1 cellular context compared by ENCODE assay signal in the genomic region with DNA sequence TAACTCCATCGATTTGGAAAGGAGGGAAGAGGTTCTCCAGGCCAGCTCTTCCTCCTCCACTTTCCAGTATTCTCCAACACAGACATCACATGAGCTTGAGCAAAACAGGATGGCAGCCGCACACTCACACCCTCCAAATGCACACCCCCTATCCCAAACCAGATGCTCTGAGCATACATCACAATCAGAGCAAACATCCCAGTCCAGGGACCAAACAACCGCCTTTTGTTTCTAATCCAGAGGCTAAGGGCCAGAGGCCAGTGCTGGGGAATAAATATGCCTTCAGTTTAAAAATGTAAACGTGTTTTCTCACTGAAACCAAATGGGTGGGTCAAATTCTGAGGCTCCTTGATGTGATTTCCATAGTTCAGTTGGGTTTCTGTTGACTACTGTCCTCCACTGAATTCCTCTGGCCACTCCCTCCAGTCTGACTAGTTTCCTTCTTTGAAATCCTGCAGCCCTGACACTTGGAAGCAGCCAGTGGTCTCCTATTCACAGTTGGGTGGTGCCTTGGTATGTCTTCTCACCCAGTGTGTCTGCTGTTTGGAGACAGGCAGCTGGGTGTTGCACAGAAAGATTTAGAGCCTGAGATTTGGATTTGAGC.
TF ChIP-seq lines count a peak whose summit lies in the region.

No MANE protein-coding gene starts in this region.

TF ChIP-seq in H1, 55 proteins besides CTCF, POLR2A, EP300 and RAD21:
- no peak for TF ChIP-seq SRF (IDR thresholded peaks at IDR 0.05; ENCODE audit: low read depth, low read length)
- TF ChIP-seq TAF7 (optimal IDR thresholded peaks at IDR 0.05; ENCODE audit: borderline replicate concordance, low read depth, low read length): no peak
- no peak for TF ChIP-seq SP4 (IDR thresholded peaks at IDR 0.05; ENCODE audit: low read length)
- no peak for TF ChIP-seq KDM5A (IDR thresholded peaks at IDR 0.05; ENCODE audit: low read length)
- TF ChIP-seq BRCA1 (IDR thresholded peaks at IDR 0.05; ENCODE audit: low read depth, low read length): no peak
- TF ChIP-seq TBP (IDR thresholded peaks at IDR 0.05; ENCODE audit: low read depth, low read length): no peak
- TF ChIP-seq POU5F1 (IDR thresholded peaks at IDR 0.05; ENCODE audit: low read depth, low read length): no peak
- no peak for TF ChIP-seq JUN (IDR thresholded peaks at IDR 0.05; ENCODE audit: low read depth, low read length)
